18 cellular contexts compared by ENCODE assay signal in genomic region chr6:36781669-36782068, GRCh38. TPM values are rescaled to one million over a fixed set of nuclear protein-coding genes. Genes with fewer than 3 reads are reported as not detected.
DNase-seq lines count a peak whose midpoint lies in the region; ATAC-seq, FAIRE-seq and TF ChIP-seq lines count a peak whose summit lies in the region.
"Had no signal": no experiment of that assay in that cellular context is flagged by ENCODE, and none has a peak within 500 bp of the region (broad histone marks: within the 10 kb centered on the region; RNA-seq: fewer than 3 reads in every experiment).

No MANE protein-coding gene starts in this region.

- no peak for FAIRE-seq in kidney (lab: Jason Lieb, UNC)

- H3K4me1 ChIP-seq in kidney (ENCODE audit: control insufficient read depth in 1 of 2, insufficient read depth in 1 of 2, low read depth in 1 of 2, low read length in 2 of 2), result peaks cover 0 to 5% of the 10 kb centered on the region in 2 donors

- H3K36me3 ChIP-seq in kidney (ENCODE audit: control insufficient read depth in 1 of 2, insufficient read depth in 2 of 2, low read length in 2 of 2), result no peaks in the 10 kb centered on the region
- H3K36me3 ChIP-seq: lower lobe of right lung, stomach had no signal

- DNase-seq in GM10248 (ENCODE audit: extremely low spot score) (peak; percentile 66), kidney (peak; percentile 67), Kasumi-1 (lab: John Stamatoyannopoulos, UW) (no peak), retina (no peak)
- DNase-seq: activated CD4-positive, alpha-beta T cell treated with anti-CD3 and anti-CD28 coated beads, Interleukin-2, amount 50 U/mL, for 4 hours; activated naive CD4-positive, alpha-beta T cell treated with anti-CD3 and anti-CD28 coated beads, Interleukin-2, amount 10 ng/mL, durations not matched to agents 7 days and 5 days; CD8-positive, alpha-beta T cell; lower lobe of right lung; stomach; T-cell had no signal

- intact Hi-C loops in kidney (cut with DNase I), result no loop called here

- no peaks in the 10 kb centered on the region for H3K9me3 ChIP-seq in kidney (ENCODE audit: control insufficient read depth in 1 of 2, low read length in 2 of 2)
- H3K9me3 ChIP-seq: lower lobe of right lung, stomach had no signal

- no peak for TF ChIP-seq CTCF in GM10248 (IDR thresholded peaks at IDR 0.05; ENCODE audit: control extremely low read depth, extremely low read depth, low read depth, missing control alignments)
- no peak for TF ChIP-seq CTCF in kidney (IDR thresholded peaks at IDR 0.05; ENCODE audit: borderline replicate concordance, extremely low read depth, insufficient read depth)

- no peak overlapping the region for H3K4me3 ChIP-seq in kidney (ENCODE audit: low read length in 2 of 2)
- H3K4me3 ChIP-seq: lower lobe of right lung, stomach had no signal

- ATAC-seq in GM21529 (IDR thresholded peaks at IDR 0.05; ENCODE audit: unreplicated experiment), result peak; percentile 62
- ATAC-seq in HG03565 (IDR thresholded peaks at IDR 0.05; ENCODE audit: unreplicated experiment), result peak; percentile 60
- ATAC-seq in HG02623 (IDR thresholded peaks at IDR 0.05; ENCODE audit: unreplicated experiment), result no peak
- no peak for ATAC-seq in GM21737 (IDR thresholded peaks at IDR 0.05; ENCODE audit: unreplicated experiment)
- ATAC-seq: CD8-positive, alpha-beta T cell; sciatic nerve had no signal

- no peak overlapping the region for H3K27ac ChIP-seq in kidney (ENCODE audit: low read depth in 2 of 2, low read length in 2 of 2)
- H3K27ac ChIP-seq: lower lobe of right lung, stomach had no signal

- no peak overlapping the region for H3K9ac ChIP-seq in kidney (ENCODE audit: low read length in 2 of 2)

- POLR2A ChIA-PET in GM10248 (lab: Yijun Ruan, JAX), result no interaction called here

- CTCF ChIA-PET in GM10248 (lab: Yijun Ruan, JAX), result interaction anchor here (0.6 to 26.2 kb wide), 17 partner anchors 10 to 270 kb away, joined by 3 to 596 read pairs (median 6); partner anchors contain the start of gene PI16

RNA-seq across cellular contexts. Expression of gene CPNE5, which starts 57.6 kb away (rescaled TPM):
- total RNA-seq in kidney, result 7.1 TPM
- polyA plus RNA-seq in kidney (ENCODE audit: insufficient read depth, low read depth, low replicate concordance), result 3.7 TPM
- total RNA-seq: chondrocyte, H4, osteocyte had no signal

Comparison
In these comparisons a context has a peak if more than half of its experiments do, and no peak if none do; other contexts are left out.
1. DNase-seq: peak in GM10248 (single experiment) and kidney (single experiment); none in Kasumi-1 (0 of 2) and retina (single experiment).
2. ATAC-seq: peak in GM21529 (single experiment) and HG03565 (single experiment); none in HG02623 (single experiment) and GM21737 (single experiment).